In genomic region chr7:89607797-89608196, GRCh38 we compare ENCODE assay signal across 21 cellular contexts.
A peak's percentile ranks its signal among the peaks of the same experiment; 100 is the strongest.
DNase-seq lines count a peak whose midpoint lies in the region; ATAC-seq and TF ChIP-seq lines count a peak whose summit lies in the region.
"Had no signal": no experiment of that assay in that cellular context is flagged by ENCODE, and none has a peak within 500 bp of the region (broad histone marks: within the 10 kb centered on the region; RNA-seq: fewer than 3 reads in every experiment).

No MANE protein-coding gene starts in this region.

- H3K36me3 ChIP-seq in DND-41 (ENCODE audit: insufficient read depth, low read length), result no peaks in the 10 kb centered on the region
- H3K36me3 ChIP-seq: esophagus squamous epithelium, heart left ventricle, sigmoid colon had no signal

- H3K79me2 ChIP-seq in DND-41 (ENCODE audit: insufficient read depth, low read length), result no peaks in the 10 kb centered on the region

- peaks cover 65% of the 10 kb centered on the region for H3K4me1 ChIP-seq in DND-41 (ENCODE audit: insufficient read depth, low read length)
- H3K4me1 ChIP-seq: Caco-2, esophagus squamous epithelium, heart left ventricle, sigmoid colon had no signal

- no peak overlapping the region for H3K4me3 Mint-ChIP-seq in activated CD4-positive, alpha-beta memory T cell treated with anti-CD3 and anti-CD28 coated beads for 36 hours
- H3K4me3 Mint-ChIP-seq in natural killer cell, result peak overlapping the region; percentile 62
- H3K4me3 Mint-ChIP-seq: stimulated activated naive B cell treated with anti-CD40 and anti-IgM and Interleukin-4, amounts not matched to agents 10 μg/mL and 1 μg/mL and 100 μg/mL, for 72 hours had no signal

- no peaks in the 10 kb centered on the region for H3K27me3 Mint-ChIP-seq in activated CD4-positive, alpha-beta memory T cell treated with anti-CD3 and anti-CD28 coated beads for 36 hours
- no peaks in the 10 kb centered on the region for H3K27me3 Mint-ChIP-seq in natural killer cell (ENCODE audit: low read depth in 2 of 2)
- H3K27me3 Mint-ChIP-seq: stimulated activated naive B cell treated with anti-CD40 and anti-IgM and Interleukin-4, amounts not matched to agents 10 μg/mL and 1 μg/mL and 100 μg/mL, for 72 hours had no signal

- CTCF ChIA-PET in activated CD4-positive, alpha-beta memory T cell treated with anti-CD3 and anti-CD28 coated beads for 36 hours (lab: Charles Lee), result no interaction called here

- H3K4me3 ChIP-seq in DND-41 (ENCODE audit: low read depth in 1 of 2, low read length in 2 of 2), result peak overlapping the region in 1 of 2 experiments; percentile 18; a peak in 1 of 4 replicates
- H3K4me3 ChIP-seq: esophagus squamous epithelium, heart left ventricle, sigmoid colon had no signal

- POLR2A ChIA-PET in activated CD4-positive, alpha-beta memory T cell treated with anti-CD3 and anti-CD28 coated beads for 36 hours (lab: Charles Lee), result no interaction called here

- peaks cover 2% of the 10 kb centered on the region for H3K9me3 Mint-ChIP-seq in activated CD4-positive, alpha-beta memory T cell treated with anti-CD3 and anti-CD28 coated beads for 36 hours
- peaks cover 5% of the 10 kb centered on the region in 2 donors for H3K9me3 Mint-ChIP-seq in natural killer cell
- H3K9me3 Mint-ChIP-seq: stimulated activated naive B cell treated with anti-CD40 and anti-IgM and Interleukin-4, amounts not matched to agents 10 μg/mL and 1 μg/mL and 100 μg/mL, for 72 hours had no signal

- TF ChIP-seq CTCF in DND-41 (IDR thresholded peaks at IDR 0.05; ENCODE audit: borderline replicate concordance, extremely low read depth, low read length, poor library complexity, severe bottlenecking), result no peak
- TF ChIP-seq CTCF in natural killer cell (IDR thresholded peaks at IDR 0.05), result no peak

- peak overlapping the region; percentile 45; the same call in 1 of the 2 replicates for H2AFZ ChIP-seq in DND-41 (ENCODE audit: low read depth, low read length)

- no peaks in the 10 kb centered on the region for H3K27me3 ChIP-seq in DND-41 (ENCODE audit: insufficient read depth, low read length, poor library complexity)
- H3K27me3 ChIP-seq: esophagus squamous epithelium, heart left ventricle, sigmoid colon had no signal

- DNase-seq in activated CD4-positive, alpha-beta T cell treated with anti-CD3 and anti-CD28 coated beads for 48 hours, result peak; percentile 44
- no peak for DNase-seq in activated CD4-positive, alpha-beta T cell treated with anti-CD3 and anti-CD28 coated beads, Interleukin-2, amount 50 U/mL, for 4 hours
- DNase-seq in DND-41 (peak; percentile 90), natural killer cell (no peak), SKM-1 treated with dmso at 0.1 percent for 144 hours (lab: John Stamatoyannopoulos, UW; ENCODE audit: unreplicated experiment) (no peak)
- peak; percentile 22 for DNase-seq in activated CD4-positive, alpha-beta memory T cell treated with anti-CD3 and anti-CD28 coated beads for 36 hours
- DNase-seq: ACHN; activated effector memory CD4-positive, alpha-beta T cell treated with Interleukin-2 at 50 U/mL for 16 hours; Caco-2; dermis blood vessel endothelial cell; esophagus squamous epithelium; GDM1; heart left ventricle; NCI-H1694 treated with DMSO at 0.1 percent for 48 hours; NCI-H524 treated with DMSO at 0.1 percent for 48 hours; nucleus accumbens; sigmoid colon; stimulated activated naive B cell treated with anti-CD40 and anti-IgM and Interleukin-4, amounts not matched to agents 10 μg/mL and 1 μg/mL and 100 μg/mL, for 72 hours had no signal

- intact Hi-C loops in activated CD4-positive, alpha-beta memory T cell treated with anti-CD3 and anti-CD28 coated beads for 36 hours (cut with micrococcal nuclease), result no loop called here
- intact Hi-C loops in natural killer cell (cut with micrococcal nuclease), result no loop called here

- peak overlapping the region; percentile 60 for H3K4me2 ChIP-seq in DND-41 (ENCODE audit: insufficient read depth, low read length)

- peaks cover 39% of the 10 kb centered on the region for H3K4me1 Mint-ChIP-seq in activated CD4-positive, alpha-beta memory T cell treated with anti-CD3 and anti-CD28 coated beads for 36 hours (ENCODE audit: low read depth)
- peaks cover 24 to 38% of the 10 kb centered on the region in 2 donors for H3K4me1 Mint-ChIP-seq in natural killer cell
- H3K4me1 Mint-ChIP-seq: stimulated activated naive B cell treated with anti-CD40 and anti-IgM and Interleukin-4, amounts not matched to agents 10 μg/mL and 1 μg/mL and 100 μg/mL, for 72 hours had no signal

- H3K36me3 Mint-ChIP-seq in activated CD4-positive, alpha-beta memory T cell treated with anti-CD3 and anti-CD28 coated beads for 36 hours, result no peaks in the 10 kb centered on the region
- H3K36me3 Mint-ChIP-seq in natural killer cell, result no peaks in the 10 kb centered on the region
- H3K36me3 Mint-ChIP-seq: stimulated activated naive B cell treated with anti-CD40 and anti-IgM and Interleukin-4, amounts not matched to agents 10 μg/mL and 1 μg/mL and 100 μg/mL, for 72 hours had no signal

- ATAC-seq in DND-41 (ENCODE audit: insufficient read depth, low read depth) (peak; percentile 92), natural killer cell (peak in 1 of 3 donors; percentile 52), HG03460 (IDR thresholded peaks at IDR 0.05; ENCODE audit: unreplicated experiment) (no peak), GM21529 (IDR thresholded peaks at IDR 0.05; ENCODE audit: unreplicated experiment) (no peak)
- ATAC-seq: heart left ventricle; Panc1; stimulated activated naive B cell treated with anti-CD40 and anti-IgM and Interleukin-4, amounts not matched to agents 10 μg/mL and 1 μg/mL and 100 μg/mL, for 72 hours had no signal

- H3K27ac ChIP-seq in DND-41 (ENCODE audit: low read length), result peak overlapping the region; percentile 93
- H3K27ac ChIP-seq: esophagus squamous epithelium, heart left ventricle, sigmoid colon had no signal

- no peak overlapping the region for H3K27ac Mint-ChIP-seq in activated CD4-positive, alpha-beta memory T cell treated with anti-CD3 and anti-CD28 coated beads for 36 hours
- H3K27ac Mint-ChIP-seq in natural killer cell, result peak overlapping the region; percentile 39 to 53
- H3K27ac Mint-ChIP-seq: stimulated activated naive B cell treated with anti-CD40 and anti-IgM and Interleukin-4, amounts not matched to agents 10 μg/mL and 1 μg/mL and 100 μg/mL, for 72 hours had no signal

- H4K20me1 ChIP-seq in DND-41 (ENCODE audit: insufficient read depth, low read length), result no peaks in the 10 kb centered on the region

- H3K9ac ChIP-seq in DND-41 (ENCODE audit: low read depth, low read length), result peak overlapping the region; percentile 43

- H3K9me3 ChIP-seq in DND-41 (ENCODE audit: insufficient read depth, low read length, severe bottlenecking), result no peaks in the 10 kb centered on the region
- H3K9me3 ChIP-seq: Caco-2, esophagus squamous epithelium, sigmoid colon had no signal

Comparison
In these comparisons a context has a peak if more than half of its experiments do, and no peak if none do; other contexts are left out.
1. DNase-seq: peak in activated CD4-positive, alpha-beta T cell treated with anti-CD3 and anti-CD28 coated beads for 48 hours (single experiment), DND-41 (single experiment) and activated CD4-positive, alpha-beta memory T cell treated with anti-CD3 and anti-CD28 coated beads for 36 hours (single experiment); none in activated CD4-positive, alpha-beta T cell treated with anti-CD3 and anti-CD28 coated beads, Interleukin-2, amount 50 U/mL, for 4 hours (0 of 2), natural killer cell (single experiment) and SKM-1 treated with dmso at 0.1 percent for 144 hours (single experiment).